In the genomic region with DNA sequence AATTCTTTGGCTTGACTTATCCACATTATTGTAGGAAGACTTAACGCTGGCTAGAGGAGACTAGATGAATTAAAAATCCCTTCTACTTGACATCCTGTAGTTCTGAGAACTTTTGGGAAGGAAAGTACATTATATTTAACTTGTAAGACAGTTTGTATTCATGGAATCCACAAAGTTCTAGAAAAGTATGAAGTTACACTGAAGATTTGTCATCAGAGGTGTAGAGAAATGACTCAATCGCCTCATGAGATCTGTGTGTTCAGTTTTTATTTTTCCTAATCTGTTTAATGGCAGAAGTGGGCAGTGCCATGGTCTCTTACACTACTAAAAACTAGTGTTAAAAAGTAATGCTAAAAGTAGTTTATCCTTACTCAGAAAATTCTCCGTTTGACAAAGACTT, we compare ENCODE assay signal across 17 cellular contexts.
"Had no signal": no experiment of that assay in that cellular context is flagged by ENCODE, and none has a peak within 500 bp of the region (broad histone marks: within the 10 kb centered on the region; RNA-seq: fewer than 3 reads in every experiment).

No MANE protein-coding gene starts in this region.

- H3K27me3 ChIP-seq: esophagus squamous epithelium, foreskin keratinocyte, gastroesophageal sphincter, heart right ventricle, left lung had no signal

- H3K4me3 ChIP-seq: coronary artery, esophagus squamous epithelium, gastroesophageal sphincter, heart right ventricle, left lung, lower lobe of right lung had no signal

- H3K9me3 ChIP-seq: esophagus squamous epithelium, gastroesophageal sphincter, heart right ventricle, left lung, lower lobe of right lung had no signal

- H3K27ac ChIP-seq: coronary artery, epithelial cell of prostate, esophagus squamous epithelium, foreskin keratinocyte, gastroesophageal sphincter, heart right ventricle, left lung, lower lobe of right lung had no signal

- DNase-seq: effector CD8-positive, alpha-beta T cell; effector memory CD8-positive, alpha-beta T cell; endodermal cell; erythroblast; esophagus squamous epithelium; foreskin keratinocyte; heart right ventricle; hippocampal formation; left cardiac atrium; left lung; left ventricle myocardium superior; lower lobe of right lung; mesenchymal stem cell; midbrain had no signal

- H3K36me3 ChIP-seq: esophagus squamous epithelium, gastroesophageal sphincter, heart right ventricle, left lung, lower lobe of right lung had no signal

- H3K4me1 ChIP-seq: esophagus squamous epithelium, foreskin keratinocyte, gastroesophageal sphincter, heart right ventricle, left lung, lower lobe of right lung had no signal
